Comparison of ENCODE assay signal across 9 cellular contexts in genomic region chr17:56908061-56908542, GRCh38. TPM values are rescaled to one million over a fixed set of nuclear protein-coding genes. Genes with fewer than 3 reads are reported as not detected.
DNase-seq lines count a peak whose midpoint lies in the region; ATAC-seq, FAIRE-seq and TF ChIP-seq lines count a peak whose summit lies in the region.
"Had no signal": no experiment of that assay in that cellular context is flagged by ENCODE, and none has a peak within 500 bp of the region (broad histone marks: within the 10 kb centered on the region; RNA-seq: fewer than 3 reads in every experiment).

No MANE protein-coding gene starts in this region.

- H3K4me3 Mint-ChIP-seq in activated T-helper 1 cell treated with anti-CD3 and anti-CD28 coated beads, Interleukin-12 subunit alpha, Interleukin-12 subunit beta, Interleukin-2, Interleukin-4 antibody, amounts not matched to agents 30 ng/mL and 10 ng/mL and 1 ng/mL, durations not matched to agents 14 hours and 24 hours and 36 hours, result peak overlapping the region; percentile 59
- no peak overlapping the region for H3K4me3 Mint-ChIP-seq in osteocyte (ENCODE audit: unreplicated experiment)

- peaks cover 73% of the 10 kb centered on the region for H3K4me1 Mint-ChIP-seq in activated T-helper 1 cell treated with anti-CD3 and anti-CD28 coated beads, Interleukin-12 subunit alpha, Interleukin-12 subunit beta, Interleukin-2, Interleukin-4 antibody, amounts not matched to agents 30 ng/mL and 10 ng/mL and 1 ng/mL, durations not matched to agents 14 hours and 24 hours and 36 hours (ENCODE audit: low read depth)
- peaks cover 24% of the 10 kb centered on the region for H3K4me1 Mint-ChIP-seq in osteocyte (ENCODE audit: unreplicated experiment)

- H3K36me3 Mint-ChIP-seq in activated T-helper 1 cell treated with anti-CD3 and anti-CD28 coated beads, Interleukin-12 subunit alpha, Interleukin-12 subunit beta, Interleukin-2, Interleukin-4 antibody, amounts not matched to agents 30 ng/mL and 10 ng/mL and 1 ng/mL, durations not matched to agents 14 hours and 24 hours and 36 hours (ENCODE audit: low read depth), result peaks cover 61% of the 10 kb centered on the region
- peaks cover 36% of the 10 kb centered on the region for H3K36me3 Mint-ChIP-seq in osteocyte (ENCODE audit: unreplicated experiment)

- TF ChIP-seq CTCF in GM13976 (IDR thresholded peaks at IDR 0.05; ENCODE audit: borderline replicate concordance, control extremely low read depth, extremely low read depth, insufficient read depth, missing control alignments), result no peak
- TF ChIP-seq CTCF in osteocyte (IDR thresholded peaks at IDR 0.05), result no peak

- intact Hi-C loops in activated T-helper 1 cell treated with anti-CD3 and anti-CD28 coated beads, Interleukin-12 subunit alpha, Interleukin-12 subunit beta, Interleukin-2, Interleukin-4 antibody, amounts not matched to agents 30 ng/mL and 10 ng/mL and 1 ng/mL, durations not matched to agents 14 hours and 24 hours and 36 hours (cut with micrococcal nuclease), result no loop called here

- no peaks in the 10 kb centered on the region for H3K27me3 Mint-ChIP-seq in activated T-helper 1 cell treated with anti-CD3 and anti-CD28 coated beads, Interleukin-12 subunit alpha, Interleukin-12 subunit beta, Interleukin-2, Interleukin-4 antibody, amounts not matched to agents 30 ng/mL and 10 ng/mL and 1 ng/mL, durations not matched to agents 14 hours and 24 hours and 36 hours (ENCODE audit: insufficient read depth)
- H3K27me3 Mint-ChIP-seq in osteocyte (ENCODE audit: unreplicated experiment), result no peaks in the 10 kb centered on the region

- H3K27ac Mint-ChIP-seq in activated T-helper 1 cell treated with anti-CD3 and anti-CD28 coated beads, Interleukin-12 subunit alpha, Interleukin-12 subunit beta, Interleukin-2, Interleukin-4 antibody, amounts not matched to agents 30 ng/mL and 10 ng/mL and 1 ng/mL, durations not matched to agents 14 hours and 24 hours and 36 hours, result peak overlapping the region; percentile 56
- no peak overlapping the region for H3K27ac Mint-ChIP-seq in osteocyte (ENCODE audit: unreplicated experiment)

- ATAC-seq in GM21515 (IDR thresholded peaks at IDR 0.05; ENCODE audit: unreplicated experiment), result peak; percentile 82

- DNase-seq in GM13976 (ENCODE audit: low spot score), result peak; percentile 71
- DNase-seq in HTR-8/SVneo (ENCODE audit: insufficient read length, low spot score), result no peak
- peak; percentile 38 for DNase-seq in activated T-helper 1 cell treated with anti-CD3 and anti-CD28 coated beads, Interleukin-12 subunit alpha, Interleukin-12 subunit beta, Interleukin-2, Interleukin-4 antibody, amounts not matched to agents 30 ng/mL and 10 ng/mL and 1 ng/mL, durations not matched to agents 14 hours and 24 hours and 36 hours (ENCODE audit: low spot score)
- peak; percentile 70 for DNase-seq in osteocyte (ENCODE audit: extremely low spot score, unreplicated experiment)
- DNase-seq in SW 1271 (lab: John Stamatoyannopoulos, UW), result no peak
- no peak for DNase-seq in NCI-H446 treated with DMSO at 0.1 percent for 48 hours (lab: John Stamatoyannopoulos, UW)
- no peak for DNase-seq in NK-92 treated with Interleukin-12 subunit alpha and Interleukin-12 subunit beta, amount 100 ng/mL, for 24 hours (lab: John Stamatoyannopoulos, UW)

- H3K9me3 Mint-ChIP-seq in activated T-helper 1 cell treated with anti-CD3 and anti-CD28 coated beads, Interleukin-12 subunit alpha, Interleukin-12 subunit beta, Interleukin-2, Interleukin-4 antibody, amounts not matched to agents 30 ng/mL and 10 ng/mL and 1 ng/mL, durations not matched to agents 14 hours and 24 hours and 36 hours, result no peaks in the 10 kb centered on the region
- peaks cover 4% of the 10 kb centered on the region for H3K9me3 Mint-ChIP-seq in osteocyte (ENCODE audit: unreplicated experiment)

- in situ Hi-C loops in GM13976 (cut with MboI; ENCODE audit: low sequenced_read_pairs, unreplicated experiment), result no loop called here

- peak; percentile 74 for FAIRE-seq in HTR-8/SVneo (lab: Jason Lieb, UNC)
- FAIRE-seq: colon had no signal

RNA-seq across cellular contexts. Expression of gene TRIM25, which starts 5.7 kb away (rescaled TPM):
- total RNA-seq in activated T-helper 1 cell treated with anti-CD3 and anti-CD28 coated beads, Interleukin-12 subunit alpha, Interleukin-12 subunit beta, Interleukin-2, Interleukin-4 antibody, amounts not matched to agents 30 ng/mL and 10 ng/mL and 1 ng/mL, durations not matched to agents 14 hours and 24 hours and 36 hours, result 86.9 and 98.2 TPM in 2 replicates
- 28.1 and 35.1 TPM in 2 replicates for total RNA-seq in osteocyte

RNA-seq across cellular contexts. Expression of gene COIL, which starts 52.7 kb away (rescaled TPM):
- 21.0 and 25.2 TPM in 2 replicates for total RNA-seq in activated T-helper 1 cell treated with anti-CD3 and anti-CD28 coated beads, Interleukin-12 subunit alpha, Interleukin-12 subunit beta, Interleukin-2, Interleukin-4 antibody, amounts not matched to agents 30 ng/mL and 10 ng/mL and 1 ng/mL, durations not matched to agents 14 hours and 24 hours and 36 hours
- 14.9 and 15.2 TPM in 2 replicates for total RNA-seq in osteocyte

Comparison
In these comparisons a context has a peak if more than half of its experiments do, and no peak if none do; other contexts are left out.
1. DNase-seq: peak in GM13976 (single experiment), activated T-helper 1 cell treated with anti-CD3 and anti-CD28 coated beads, Interleukin-12 subunit alpha, Interleukin-12 subunit beta, Interleukin-2, Interleukin-4 antibody, amounts not matched to agents 30 ng/mL and 10 ng/mL and 1 ng/mL, durations not matched to agents 14 hours and 24 hours and 36 hours (single experiment) and osteocyte (single experiment); none in HTR-8/SVneo (single experiment), SW 1271 (0 of 2), NCI-H446 treated with DMSO at 0.1 percent for 48 hours (single experiment) and NK-92 treated with Interleukin-12 subunit alpha and Interleukin-12 subunit beta, amount 100 ng/mL, for 24 hours (single experiment).